ENCODE assay signal across 16 cellular contexts in the genomic region with DNA sequence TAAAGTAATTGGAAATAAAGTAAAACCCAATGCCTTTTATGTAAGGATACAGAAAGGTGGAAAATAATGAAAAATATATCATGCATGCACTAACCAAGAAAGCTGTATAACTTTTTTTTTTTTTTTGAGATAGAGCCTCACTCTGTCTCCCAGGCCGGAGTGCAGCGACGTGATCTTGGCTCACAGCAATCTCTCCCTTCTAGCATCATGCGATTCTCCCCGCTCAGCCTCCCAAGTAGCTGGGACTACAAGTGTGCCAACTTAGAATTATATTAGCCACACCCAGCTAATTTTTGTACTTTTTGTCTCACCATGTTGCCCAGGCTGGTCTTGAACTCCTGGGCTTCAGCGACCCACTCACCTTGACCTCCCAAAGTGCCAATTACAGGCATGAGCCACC. TPM values are rescaled to one million over a fixed set of nuclear protein-coding genes. Genes with fewer than 3 reads are reported as not detected.
"Had no signal": no experiment of that assay in that cellular context is flagged by ENCODE, and none has a peak within 500 bp of the region (broad histone marks: within the 10 kb centered on the region; RNA-seq: fewer than 3 reads in every experiment).

No MANE protein-coding gene starts in this region.

- DNase-seq: activated CD4-positive, alpha-beta T cell treated with anti-CD3 and anti-CD28 coated beads for 1 hour; activated CD8-positive, alpha-beta memory T cell treated with anti-CD3 and anti-CD28 coated beads for 24 hours; amniotic stem cell; central memory CD4-positive, alpha-beta T cell; cortex of kidney; effector memory CD4-positive, alpha-beta T cell; gastrocnemius medialis; psoas muscle; right lobe of liver; stimulated activated CD4-positive, alpha-beta T cell treated with anti-CD3 and anti-CD28 coated beads, Interleukin-1b, Interleukin-23, amount 100 ng/mL, for 48 hours; stomach; upper lobe of right lung had no signal

- H3K27me3 ChIP-seq: gastrocnemius medialis, right lobe of liver, stomach, upper lobe of right lung had no signal

- H3K36me3 ChIP-seq: gastrocnemius medialis, right lobe of liver, stomach, thoracic aorta, upper lobe of right lung had no signal

- ATAC-seq: gastrocnemius medialis, psoas muscle, right lobe of liver, upper lobe of right lung had no signal

- H3K4me3 Mint-ChIP-seq: activated T-helper 1 cell treated with anti-CD3 and anti-CD28 coated beads, Interleukin-12 subunit alpha, Interleukin-12 subunit beta, Interleukin-2, Interleukin-4 antibody, amounts not matched to agents 30 ng/mL and 10 ng/mL and 1 ng/mL, durations not matched to agents 14 hours and 24 hours and 36 hours had no signal

- H3K9me3 ChIP-seq: gastrocnemius medialis, psoas muscle, right lobe of liver, stomach, thoracic aorta, upper lobe of right lung had no signal

- H3K27ac Mint-ChIP-seq: activated T-helper 1 cell treated with anti-CD3 and anti-CD28 coated beads, Interleukin-12 subunit alpha, Interleukin-12 subunit beta, Interleukin-2, Interleukin-4 antibody, amounts not matched to agents 30 ng/mL and 10 ng/mL and 1 ng/mL, durations not matched to agents 14 hours and 24 hours and 36 hours had no signal

- H3K27ac ChIP-seq: psoas muscle, right lobe of liver, thoracic aorta, upper lobe of right lung, VCaP had no signal

- H3K4me1 ChIP-seq: psoas muscle, right lobe of liver had no signal

- H3K4me3 ChIP-seq: gastrocnemius medialis, psoas muscle, right lobe of liver, stomach, thoracic aorta, upper lobe of right lung had no signal

- H3K9me3 Mint-ChIP-seq: activated T-helper 1 cell treated with anti-CD3 and anti-CD28 coated beads, Interleukin-12 subunit alpha, Interleukin-12 subunit beta, Interleukin-2, Interleukin-4 antibody, amounts not matched to agents 30 ng/mL and 10 ng/mL and 1 ng/mL, durations not matched to agents 14 hours and 24 hours and 36 hours had no signal

RNA-seq across cellular contexts. Expression of gene GGT5, which starts 4.5 kb away (rescaled TPM):
- total RNA-seq: activated T-helper 1 cell treated with anti-CD3 and anti-CD28 coated beads, Interleukin-12 subunit alpha, Interleukin-12 subunit beta, Interleukin-2, Interleukin-4 antibody, amounts not matched to agents 30 ng/mL and 10 ng/mL and 1 ng/mL, durations not matched to agents 14 hours and 24 hours and 36 hours had no signal
- polyA plus RNA-seq: keratinocyte had no signal
